Comparison of ENCODE assay signal across 17 cellular contexts in genomic region chr17:50205931-50206505, GRCh38. TPM values are rescaled to one million over a fixed set of nuclear protein-coding genes. Genes with fewer than 3 reads are reported as not detected.
DNase-seq lines count a peak whose midpoint lies in the region; ATAC-seq, FAIRE-seq and TF ChIP-seq lines count a peak whose summit lies in the region.
"Had no signal": no experiment of that assay in that cellular context is flagged by ENCODE, and none has a peak within 500 bp of the region (broad histone marks: within the 10 kb centered on the region; RNA-seq: fewer than 3 reads in every experiment).

No MANE protein-coding gene starts in this region.

- peak overlapping the region; percentile 74 for H4K8ac ChIP-seq in mesenchymal stem cell (ENCODE audit: low read length)

- H3K18ac ChIP-seq in mesenchymal stem cell (ENCODE audit: low read depth in 1 of 2, low read length in 2 of 2) = peak overlapping the region; percentile 11 to 96

- TF ChIP-seq CTCF in AG10803 (conservative IDR thresholded peaks at IDR 0.05; ENCODE audit: low read length) (no peak), K562 (IDR thresholded peaks at IDR 0.05 in 2 of 3, conservative IDR thresholded peaks at IDR 0.05 in 1 of 3; ENCODE audit: insufficient read depth in 2 of 3, low read depth in 1 of 3, low read length in 3 of 3) (no peak)

- no peak overlapping the region for H3K4me2 ChIP-seq in K562 (ENCODE audit: insufficient read depth, low read length)
- no peak overlapping the region for H3K4me2 ChIP-seq in mesenchymal stem cell (ENCODE audit: low read length, poor library complexity, severe bottlenecking)

- BruUV-seq in K562 (replicated peaks; lab: Mats Ljungman, UMichigan) = no TSS peak

- H3K9me1 ChIP-seq in K562 (ENCODE audit: control insufficient read depth, insufficient read depth, low read length) = no peaks in the 10 kb centered on the region

- TF ChIP-seq POLR2A in K562 (conservative IDR thresholded peaks at IDR 0.05) = no peak

- ATAC-seq in K562 (no peak), GM18498 (IDR thresholded peaks at IDR 0.05; ENCODE audit: unreplicated experiment) (no peak), HG03442 (IDR thresholded peaks at IDR 0.05; ENCODE audit: unreplicated experiment) (no peak)
- ATAC-seq: foreskin keratinocyte had no signal

- CTCF ChIA-PET in K562 (lab: Yijun Ruan, JAX; ENCODE audit: low intra/inter-chr PET ratio) = no interaction called here

- H2AK5ac ChIP-seq in mesenchymal stem cell (ENCODE audit: low read length, severe bottlenecking) = peak overlapping the region; percentile 18

- peak overlapping the region; percentile 53 for H3K4me3 ChIP-seq in AG10803 (ENCODE audit: low read length)
- no peak overlapping the region for H3K4me3 ChIP-seq in K562
- peak overlapping the region in 1 of 2 experiments; percentile 67 for H3K4me3 ChIP-seq in mesenchymal stem cell (ENCODE audit: insufficient read depth in 1 of 2, low read depth in 1 of 2, low read length in 2 of 2)
- H3K4me3 ChIP-seq in skeletal muscle tissue (ENCODE audit: low read length in 3 of 3) = no peak overlapping the region
- H3K4me3 ChIP-seq: adrenal gland, SK-N-MC had no signal

- peak overlapping the region; percentile 73 to 96 for H2BK12ac ChIP-seq in mesenchymal stem cell (ENCODE audit: low read length in 2 of 2)

- no peaks in the 10 kb centered on the region for H3K79me2 ChIP-seq in K562 (ENCODE audit: control insufficient read depth, insufficient read depth, low read length)

- intact Hi-C loops in K562 (cut with micrococcal nuclease) = no loop called here

- H3K27ac ChIP-seq in K562 (ENCODE audit: extremely low read depth, low read depth, low read length) = no peak overlapping the region
- H3K27ac ChIP-seq in mesenchymal stem cell (ENCODE audit: low read length, poor library complexity, severe bottlenecking) = peak overlapping the region; percentile 25
- peak overlapping the region; percentile 75 for H3K27ac ChIP-seq in skeletal muscle tissue (ENCODE audit: low read depth, low read length)
- H3K27ac ChIP-seq: foreskin keratinocyte, SK-N-MC, WERI-Rb-1 had no signal

- H3K27me3 ChIP-seq in K562 (ENCODE audit: control insufficient read depth in 2 of 2, insufficient read depth in 2 of 2, low read length in 2 of 2) = peaks cover 4 to 22% of the 10 kb centered on the region in 2 experiments; a peak in 4 of 5 replicates
- no peaks in the 10 kb centered on the region for H3K27me3 ChIP-seq in mesenchymal stem cell (ENCODE audit: control insufficient read depth in 1 of 2, insufficient read depth in 1 of 2, low read length in 2 of 2)
- H3K27me3 ChIP-seq in skeletal muscle tissue (ENCODE audit: control insufficient read depth in 3 of 3, insufficient read depth in 3 of 3, low read length in 3 of 3) = peaks cover 26 to 65% (median 64%) of the 10 kb centered on the region in 3 donors

- H4K91ac ChIP-seq in mesenchymal stem cell (ENCODE audit: low read length) = peak overlapping the region; percentile 98

- no peaks in the 10 kb centered on the region for H3K36me3 ChIP-seq in K562 (ENCODE audit: control insufficient read depth, insufficient read depth, low read length)
- no peaks in the 10 kb centered on the region for H3K36me3 ChIP-seq in mesenchymal stem cell (ENCODE audit: control insufficient read depth in 1 of 2, insufficient read depth in 2 of 2, low read depth in 1 of 2, low read length in 2 of 2)
- no peaks in the 10 kb centered on the region for H3K36me3 ChIP-seq in skeletal muscle tissue (ENCODE audit: control insufficient read depth in 3 of 3, insufficient read depth in 3 of 3, low read length in 3 of 3)
- H3K36me3 ChIP-seq: adrenal gland, WERI-Rb-1 had no signal

- FAIRE-seq in K562 (lab: Jason Lieb, UNC) = no peak
- FAIRE-seq: small intestine had no signal

- DNase-seq in AG10803 (ENCODE audit: low read depth) (no peak), K562 (ENCODE audit: extremely low read depth in 1 of 4, low spot score in 3 of 4) (no peak), mesenchymal stem cell (no peak), NOMO-1 treated with DMSO at 0.1 percent for 48 hours (lab: John Stamatoyannopoulos, UW; ENCODE audit: unreplicated experiment) (no peak), A172 (ENCODE audit: low spot score) (no peak)
- DNase-seq: activated CD8-positive, alpha-beta memory T cell treated with anti-CD3 and anti-CD28 coated beads, Interleukin-2, amount 50 U/mL, for 48 hours; foreskin keratinocyte; immature natural killer cell; small intestine; substantia nigra; WERI-Rb-1 had no signal

- peaks cover 47 to 49% of the 10 kb centered on the region in 2 experiments for H3K4me1 ChIP-seq in K562 (replicated peaks in 1 of 2; ENCODE audit: control insufficient read depth in 2 of 2, insufficient read depth in 2 of 2, low read length in 2 of 2)
- H3K4me1 ChIP-seq in mesenchymal stem cell (ENCODE audit: control insufficient read depth, insufficient read depth, low read depth, low read length) = peaks cover 57% of the 10 kb centered on the region
- peaks cover 23 to 38% (median 33%) of the 10 kb centered on the region in 3 donors for H3K4me1 ChIP-seq in skeletal muscle tissue (ENCODE audit: control insufficient read depth in 3 of 3, insufficient read depth in 3 of 3, low read length in 3 of 3)

- H3K14ac ChIP-seq in mesenchymal stem cell (ENCODE audit: low read length in 2 of 2) = peak overlapping the region in 1 of 2 experiments; percentile 62

- H2BK5ac ChIP-seq in mesenchymal stem cell (ENCODE audit: low read depth, low read length, poor library complexity, severe bottlenecking) = no peak overlapping the region

- POLR2A ChIA-PET in K562 (lab: Yijun Ruan, JAX) = interaction anchor here (0.6 kb wide), 1 partner anchor 119 kb away, joined by 3 read pairs; no protein-coding TSS in a partner anchor

- TF ChIP-seq RAD21 in K562 (CRISPR knock-in tag; conservative IDR thresholded peaks at IDR 0.05 in 1 of 2, IDR thresholded peaks at IDR 0.05 in 1 of 2) = no peak

- in situ Hi-C loops in K562 (cut with MboI) = loop anchor here (5.0 kb wide), 1 partner anchor 66 kb away; the partner anchor contains the start of gene TMEM92

- peaks cover 11% of the 10 kb centered on the region for H3K79me1 ChIP-seq in mesenchymal stem cell (replicated peaks; ENCODE audit: low read length, poor library complexity, severe bottlenecking)

- H2BK120ac ChIP-seq in mesenchymal stem cell (ENCODE audit: low read depth, low read length) = peak overlapping the region; percentile 95

- TF ChIP-seq EP300 in K562 (IDR thresholded peaks at IDR 0.05; ENCODE audit: low read length) = no peak

- WGBS in K562 (ENCODE audit: insufficient coverage, low coverage, missing lambda C conversion rate) = 62% methylated on average over 6 of the region's 7 CpGs
- 100% methylated on average over 4 of the region's 7 CpGs for WGBS in mesenchymal stem cell

- H3K9me3 ChIP-seq in K562 (replicated peaks; ENCODE audit: control insufficient read depth, insufficient read depth, low read depth, low read length) (no peaks in the 10 kb centered on the region), mesenchymal stem cell (ENCODE audit: control insufficient read depth, low read length) (no peaks in the 10 kb centered on the region), skeletal muscle tissue (ENCODE audit: control insufficient read depth in 3 of 3, low read length in 3 of 3) (no peaks in the 10 kb centered on the region)
- H3K9me3 ChIP-seq: adrenal gland had no signal

- H2BK15ac ChIP-seq in mesenchymal stem cell (ENCODE audit: low read depth, poor library complexity, severe bottlenecking) = peak overlapping the region; percentile 44

- H4K20me1 ChIP-seq in K562 (replicated peaks; ENCODE audit: control insufficient read depth, insufficient read depth, low read length) = no peaks in the 10 kb centered on the region

- peak overlapping the region; percentile 46; the same call in 1 of the 2 replicates for H2AFZ ChIP-seq in K562 (ENCODE audit: low read depth, low read length)
- no peak overlapping the region for H2AFZ ChIP-seq in mesenchymal stem cell (ENCODE audit: low read depth, low read length)

- H3K9ac ChIP-seq in K562 (ENCODE audit: insufficient read depth in 1 of 2, low read depth in 2 of 2, low read length in 2 of 2) = peak overlapping the region in 1 of 2 experiments; percentile 65; a peak in 1 of 4 replicates
- peak overlapping the region; percentile 100 for H3K9ac ChIP-seq in mesenchymal stem cell (ENCODE audit: low read length)
- H3K9ac ChIP-seq in skeletal muscle tissue (ENCODE audit: low read depth in 1 of 3, low read length in 3 of 3) = no peak overlapping the region

- no peak overlapping the region for H3K23ac ChIP-seq in mesenchymal stem cell (ENCODE audit: low read length in 2 of 2)

- H3K4ac ChIP-seq in mesenchymal stem cell (ENCODE audit: low read depth in 1 of 2, low read length in 2 of 2) = peak overlapping the region; percentile 80 to 94

RNA-seq across cellular contexts. Expression of gene COL1A1, which starts 4.6 kb away (rescaled TPM):
- 3.2 and 16.9 TPM in 2 replicates for total RNA-seq in K562 (2011; cell fraction: chromatin; rRNA removed; ENCODE audit: low replicate concordance)
- 5.7 and 9.0 TPM in 2 replicates for total RNA-seq in K562 (2011; cell fraction: nucleolus; rRNA removed)
- 3.7 and 4.2 TPM in 2 replicates for total RNA-seq in K562 (2011; cell fraction: nucleoplasm; rRNA removed)
- total RNA-seq in K562 (2014; rRNA removed) (0.86 and 0.91 TPM in 2 replicates), K562 (2014; rRNA removed; fragmentation: Illumina TruSeq; extraction: Trizol) (0.15 TPM in 1 of 2 replicates, not detected in the other), K562 (2015; rRNA removed; fragmentation: Illumina TruSeq; extraction: Trizol) (0.08 and 0.18 TPM in 2 replicates), K562 (2021) (2.8 and 3.4 TPM in 2 replicates), skeletal muscle tissue (3,450 TPM)
- polyA plus RNA-seq in K562 (2011; rRNA removed) (0.11 and 0.20 TPM in 2 replicates), K562 (2014; fragmentation: Illumina TruSeq; extraction: Trizol) (0.64 and 0.91 TPM in 2 replicates), K562 (2014; fragmentation: Nextera tagmentation; extraction: Ambion mirVana) (under 1 TPM; 0.04 to 0.06 TPM), K562 (2014; rRNA removed) (0.86 and 0.95 TPM in 2 replicates)
- 0.16 and 0.27 TPM in 2 replicates for polyA plus RNA-seq in K562 (2011; cell fraction: cytosol; rRNA removed)
- 2.0 and 4.9 TPM in 2 replicates for polyA plus RNA-seq in K562 (2011; cell fraction: nucleus; rRNA removed)
- polyA plus RNA-seq in K562 (2012) = 1.1 and 1.7 TPM in 2 replicates
- 0.25 and 1.1 TPM in 2 replicates for polyA minus RNA-seq in K562 (2011; rRNA and poly(A)+ RNA removed)
- 2.0 and 3.3 TPM in 2 replicates for polyA minus RNA-seq in K562 (2011; cell fraction: cytosol; rRNA and poly(A)+ RNA removed)
- polyA minus RNA-seq in K562 (2011; cell fraction: nucleus; rRNA and poly(A)+ RNA removed) = 2.3 and 3.1 TPM in 2 replicates
- 4,381 TPM for polyA plus RNA-seq in mesenchymal stem cell (2013, experiment 1 of 2)
- polyA plus RNA-seq in mesenchymal stem cell (2013, experiment 2 of 2) = 4,150 TPM
- total RNA-seq in A172 (2014; rRNA removed; shearing (Covaris generic)) = 6.2 and 15.7 TPM in 2 replicates
- polyA plus RNA-seq: immature natural killer cell had no signal

RNA-seq across cellular contexts. Expression of gene SGCA, which starts 40.2 kb away (rescaled TPM):
- not detected in 2 replicates for total RNA-seq in K562 (2011; cell fraction: chromatin; rRNA removed; ENCODE audit: low replicate concordance)
- total RNA-seq in K562 (2011; cell fraction: nucleolus; rRNA removed) = not detected in 2 replicates
- not detected in 2 replicates for total RNA-seq in K562 (2011; cell fraction: nucleoplasm; rRNA removed)
- total RNA-seq in K562 (2014; rRNA removed) (not detected in 2 replicates), K562 (2014; rRNA removed; fragmentation: Illumina TruSeq; extraction: Trizol) (not detected in 2 replicates), K562 (2015; rRNA removed; fragmentation: Illumina TruSeq; extraction: Trizol) (not detected in 2 replicates), K562 (2021) (not detected in 2 replicates), skeletal muscle tissue (158 TPM)
- polyA plus RNA-seq in K562 (2011; rRNA removed) (not detected in 2 replicates), K562 (2014; fragmentation: Illumina TruSeq; extraction: Trizol) (not detected in 2 replicates), K562 (2014; fragmentation: Nextera tagmentation; extraction: Ambion mirVana) (not detected), K562 (2014; rRNA removed) (not detected in 2 replicates)
- not detected in 2 replicates for polyA plus RNA-seq in K562 (2011; cell fraction: cytosol; rRNA removed)
- polyA plus RNA-seq in K562 (2011; cell fraction: nucleus; rRNA removed) = not detected in 2 replicates
- not detected in 2 replicates for polyA plus RNA-seq in K562 (2012)
- polyA minus RNA-seq in K562 (2011; rRNA and poly(A)+ RNA removed) = not detected in 2 replicates
- not detected in 2 replicates for polyA minus RNA-seq in K562 (2011; cell fraction: cytosol; rRNA and poly(A)+ RNA removed)
- not detected in 2 replicates for polyA minus RNA-seq in K562 (2011; cell fraction: nucleus; rRNA and poly(A)+ RNA removed)
- polyA plus RNA-seq in mesenchymal stem cell (2013, experiment 1 of 2) = 0.14 TPM
- polyA plus RNA-seq in mesenchymal stem cell (2013, experiment 2 of 2) = 0.08 TPM
- 0.22 and 9.3 TPM in 2 replicates for total RNA-seq in A172 (2014; rRNA removed; shearing (Covaris generic))
- total RNA-seq: dermis microvascular lymphatic vessel endothelial cell, foreskin keratinocyte had no signal
- polyA plus RNA-seq: foreskin keratinocyte, immature natural killer cell had no signal

RNA-seq across cellular contexts. Expression of gene PPP1R9B, which starts 55.5 kb away (rescaled TPM):
- total RNA-seq in K562 (2011; cell fraction: chromatin; rRNA removed; ENCODE audit: low replicate concordance) = 29.7 and 49.5 TPM in 2 replicates
- 27.6 and 29.7 TPM in 2 replicates for total RNA-seq in K562 (2011; cell fraction: nucleolus; rRNA removed)
- 29.0 and 30.6 TPM in 2 replicates for total RNA-seq in K562 (2011; cell fraction: nucleoplasm; rRNA removed)
- total RNA-seq in K562 (2014; rRNA removed) (45.5 and 52.9 TPM in 2 replicates), K562 (2014; rRNA removed; fragmentation: Illumina TruSeq; extraction: Trizol) (9.9 and 14.5 TPM in 2 replicates), K562 (2015; rRNA removed; fragmentation: Illumina TruSeq; extraction: Trizol) (28.6 and 29.0 TPM in 2 replicates), K562 (2021) (56.6 and 63.5 TPM in 2 replicates), skeletal muscle tissue (19.3 TPM)
- polyA plus RNA-seq in K562 (2011; rRNA removed) (11.6 and 12.7 TPM in 2 replicates), K562 (2014; fragmentation: Illumina TruSeq; extraction: Trizol) (24.7 and 25.5 TPM in 2 replicates), K562 (2014; fragmentation: Nextera tagmentation; extraction: Ambion mirVana) (under 1 TPM; 0.10 to 0.13 TPM), K562 (2014; rRNA removed) (34.2 and 35.7 TPM in 2 replicates)
- 11.9 and 15.6 TPM in 2 replicates for polyA plus RNA-seq in K562 (2011; cell fraction: cytosol; rRNA removed)
- 50.9 and 52.5 TPM in 2 replicates for polyA plus RNA-seq in K562 (2011; cell fraction: nucleus; rRNA removed)
- 27.4 and 32.9 TPM in 2 replicates for polyA plus RNA-seq in K562 (2012)
- 18.9 and 21.8 TPM in 2 replicates for polyA minus RNA-seq in K562 (2011; rRNA and poly(A)+ RNA removed)
- 17.7 and 18.7 TPM in 2 replicates for polyA minus RNA-seq in K562 (2011; cell fraction: cytosol; rRNA and poly(A)+ RNA removed)
- polyA minus RNA-seq in K562 (2011; cell fraction: nucleus; rRNA and poly(A)+ RNA removed) = 12.4 and 25.9 TPM in 2 replicates
- 34.9 TPM for polyA plus RNA-seq in mesenchymal stem cell (2013, experiment 1 of 2)
- polyA plus RNA-seq in mesenchymal stem cell (2013, experiment 2 of 2) = 33.0 TPM
- 19.1 and 35.5 TPM in 2 replicates for total RNA-seq in A172 (2014; rRNA removed; shearing (Covaris generic))

Comparison
In these comparisons a context has a peak if more than half of its experiments do, and no peak if none do; other contexts are left out.
1. RNA of gene COL1A1, which starts 4.6 kb away (total RNA-seq): 3,450 TPM in skeletal muscle tissue (single experiment); 6.2 to 15.7 TPM in A172 and 0.08 to 16.9 TPM in K562; every median in the first group is over 100 times any median in the second.
2. RNA of gene SGCA, which starts 40.2 kb away (total RNA-seq): 158 TPM in skeletal muscle tissue (single experiment); 0.22 to 9.3 TPM in A172 and not detected in K562; every median in the first group is over 10 times any median in the second.